ENCODE assay signal across 11 cellular contexts in the genomic region with DNA sequence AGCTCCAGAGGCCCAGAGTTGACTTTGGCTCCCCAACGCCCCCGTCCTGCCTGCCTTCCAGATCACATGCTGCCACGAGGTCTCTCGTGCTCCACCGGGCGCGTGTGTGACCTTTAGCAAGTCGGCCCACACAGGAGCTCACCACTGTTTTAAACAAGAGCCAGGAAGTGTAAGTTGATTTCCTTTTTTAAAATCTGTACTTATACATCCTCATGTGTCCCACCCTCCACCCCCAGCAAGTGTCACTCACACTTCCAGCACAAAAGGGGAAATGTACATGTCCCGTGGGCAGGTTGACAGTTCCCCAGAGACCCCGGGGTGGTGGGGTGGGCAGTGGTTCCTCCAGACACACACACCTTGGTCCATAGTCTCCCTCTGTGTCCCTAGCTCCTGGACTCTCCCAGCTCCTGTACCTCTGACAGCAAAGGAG.
A peak's percentile ranks its signal among the peaks of the same experiment; 100 is the strongest.
DNase-seq lines count a peak whose midpoint lies in the region; ATAC-seq and TF ChIP-seq lines count a peak whose summit lies in the region.
"Had no signal": no experiment of that assay in that cellular context is flagged by ENCODE, and none has a peak within 500 bp of the region (broad histone marks: within the 10 kb centered on the region; RNA-seq: fewer than 3 reads in every experiment).

No MANE protein-coding gene starts in this region.

- peaks cover 68% of the 10 kb centered on the region for H3K36me3 Mint-ChIP-seq in activated T-helper 17 cell treated with anti-CD3 and anti-CD28 coated beads, Interleukin-2, amount 50 U/mL, for 72 hours (ENCODE audit: low read depth)

- DNase-seq in Right ventricle myocardium inferior (ENCODE audit: missing footprints) (peak; percentile 48), heart right ventricle (no peak), mesenteric fat pad (ENCODE audit: low spot score) (peak; percentile 67), tibial artery (peak; percentile 17 to 60), ureter (ENCODE audit: low spot score) (no peak), kidney glomerular epithelial cell (lab: John Stamatoyannopoulos, UW) (no peak), 8988T (no peak)
- DNase-seq: activated gamma-delta T cell, NCI-H146 had no signal

- H3K4me1 Mint-ChIP-seq in activated T-helper 17 cell treated with anti-CD3 and anti-CD28 coated beads, Interleukin-2, amount 50 U/mL, for 72 hours, result peaks cover 18% of the 10 kb centered on the region

- H3K4me3 Mint-ChIP-seq in activated T-helper 17 cell treated with anti-CD3 and anti-CD28 coated beads, Interleukin-2, amount 50 U/mL, for 72 hours, result peak overlapping the region; percentile 41

- H3K27me3 ChIP-seq in heart right ventricle (no peaks in the 10 kb centered on the region), tibial artery (no peaks in the 10 kb centered on the region)

- TF ChIP-seq CTCF in heart right ventricle (IDR thresholded peaks at IDR 0.05) (no peak), tibial artery (IDR thresholded peaks at IDR 0.05) (no peak)

- ATAC-seq in Right ventricle myocardium inferior, result no peak
- ATAC-seq in heart right ventricle, result no peak
- ATAC-seq in activated T-helper 17 cell treated with anti-CD3 and anti-CD28 coated beads, Interleukin-2, amount 50 U/mL, for 72 hours (replicated peaks), result no peak

- intact Hi-C loops in Right ventricle myocardium inferior (cut with DNase I) (loop anchor here (5.0 to 10.0 kb wide), 2 partner anchors 104 to 802 kb away; a partner anchor contains a TSS), heart right ventricle (cut with DNase I) (loop anchor here in 7 of 10 donors (2.0 to 10.0 kb wide), 6 partner anchors 52 to 812 kb away; a partner anchor contains a TSS), tibial artery (cut with DNase I; ENCODE audit: low total_unique reads) (loop anchor here (10.0 kb wide), 1 partner anchor 802 kb away; no protein-coding TSS in a partner anchor)

- H3K27ac ChIP-seq in heart right ventricle, result peak overlapping the region in 4 of 10 donors; percentile 20 to 49 (median 27)
- H3K27ac ChIP-seq in tibial artery, result no peak overlapping the region
- H3K27ac ChIP-seq: epithelial cell of prostate had no signal

- H3K27me3 Mint-ChIP-seq in activated T-helper 17 cell treated with anti-CD3 and anti-CD28 coated beads, Interleukin-2, amount 50 U/mL, for 72 hours, result no peaks in the 10 kb centered on the region

- H3K4me1 ChIP-seq in heart right ventricle (peaks cover 5 to 56% (median 32%) of the 10 kb centered on the region in 9 donors), tibial artery (peaks cover 0 to 11% (median 8%) of the 10 kb centered on the region in 4 donors)

- no peaks in the 10 kb centered on the region for H3K9me3 Mint-ChIP-seq in activated T-helper 17 cell treated with anti-CD3 and anti-CD28 coated beads, Interleukin-2, amount 50 U/mL, for 72 hours

- peak overlapping the region; percentile 54 for H3K27ac Mint-ChIP-seq in activated T-helper 17 cell treated with anti-CD3 and anti-CD28 coated beads, Interleukin-2, amount 50 U/mL, for 72 hours

- no peaks in the 10 kb centered on the region for H3K9me3 ChIP-seq in heart right ventricle
- H3K9me3 ChIP-seq in tibial artery, result no peaks in the 10 kb centered on the region

- peaks cover 0 to 70% (median 0%) of the 10 kb centered on the region in 9 donors for H3K36me3 ChIP-seq in heart right ventricle
- peaks cover 0 to 31% (median 18%) of the 10 kb centered on the region in 3 donors for H3K36me3 ChIP-seq in tibial artery

- no peak overlapping the region for H3K4me3 ChIP-seq in heart right ventricle
- H3K4me3 ChIP-seq in tibial artery, result no peak overlapping the region

- WGBS in heart right ventricle, 2 donors, result 80 to 82% methylated on average over 10 of the region's 10 CpGs

Comparison
In these comparisons a context has a peak if more than half of its experiments do, and no peak if none do; other contexts are left out.
1. DNase-seq: peak in Right ventricle myocardium inferior (single experiment), mesenteric fat pad (single experiment) and tibial artery (2 of 2); none in heart right ventricle (0 of 2), ureter (single experiment), kidney glomerular epithelial cell (single experiment) and 8988T (single experiment).